Comparison of ENCODE assay signal across 8 cellular contexts in the genomic region with DNA sequence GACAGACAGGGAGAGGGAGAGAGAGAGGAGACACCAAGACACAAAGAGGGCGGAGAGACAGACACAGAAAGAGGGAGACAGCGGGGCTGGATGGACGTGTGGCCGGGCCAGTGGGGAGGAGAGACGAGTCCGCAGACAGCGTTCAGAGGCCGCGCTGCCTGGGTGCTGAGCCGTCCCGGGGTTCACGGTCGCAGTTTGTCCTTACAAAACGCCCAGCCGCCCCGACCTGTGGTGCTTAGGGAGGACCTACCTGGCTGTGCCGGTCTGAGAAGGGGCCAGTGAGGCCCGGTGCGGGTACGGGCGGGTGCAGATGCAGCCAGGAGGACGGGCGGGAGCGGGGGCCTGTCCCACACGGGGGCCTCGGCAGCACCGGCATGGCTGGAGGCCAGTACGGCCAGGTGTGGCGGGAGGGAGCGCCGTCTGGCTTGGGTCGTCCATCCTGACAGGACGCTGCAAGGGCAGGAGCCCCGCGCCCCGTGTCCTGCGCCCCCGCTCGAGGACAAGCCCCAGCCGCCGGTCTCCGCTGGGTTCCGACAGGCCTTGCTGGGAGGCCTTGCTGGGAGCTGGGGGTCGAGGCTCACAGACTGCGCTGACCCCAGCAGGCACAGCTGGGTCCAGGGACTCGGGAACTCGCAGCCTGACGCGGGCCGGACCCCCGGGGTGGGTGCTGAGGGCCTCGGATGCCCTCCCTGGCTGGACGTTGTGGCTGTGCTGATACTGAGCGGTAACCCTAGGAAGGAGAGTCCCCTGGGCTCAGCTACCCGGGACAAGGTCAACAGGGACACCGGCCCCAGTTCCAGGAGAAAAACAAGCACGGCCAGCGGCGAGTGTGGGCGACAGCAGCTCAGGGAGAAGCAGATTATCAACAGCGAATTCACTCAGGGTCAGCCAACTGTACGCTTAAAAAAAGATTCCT. TPM values are rescaled to one million over a fixed set of nuclear protein-coding genes. Genes with fewer than 3 reads are reported as not detected.
DNase-seq lines count a peak whose midpoint lies in the region; ATAC-seq, FAIRE-seq and TF ChIP-seq lines count a peak whose summit lies in the region.

No MANE protein-coding gene starts in this region.

- H3K9ac ChIP-seq in HepG2 (ENCODE audit: insufficient read depth, low read depth, low read length): peak overlapping the region; percentile 93

- intact Hi-C loops in HepG2 (cut with micrococcal nuclease; ENCODE audit: unreplicated experiment): no loop called here

- ATAC-seq in HepG2: peak; percentile 62

- no peak overlapping the region for H2AFZ ChIP-seq in HepG2 (ENCODE audit: low read length)

- H3K79me2 ChIP-seq in HepG2 (ENCODE audit: insufficient read depth, low read length): peaks cover 32% of the 10 kb centered on the region

- H3K27ac ChIP-seq in HEK293 (ENCODE audit: extremely low read depth, low read depth, low read length): no peak overlapping the region
- H3K27ac ChIP-seq in HepG2 (ENCODE audit: extremely low read length, insufficient read depth, low read length): peak overlapping the region; percentile 92
- H3K27ac ChIP-seq in temporal lobe (ENCODE audit: low read depth, low read length): peak overlapping the region; percentile 38

- TF ChIP-seq EP300 in HepG2 (IDR thresholded peaks at IDR 0.05; ENCODE audit: low read depth in 2 of 2, low read length in 2 of 2) (no peak), HepG2 (CRISPR knock-in tag; IDR thresholded peaks at IDR 0.05; ENCODE audit: borderline replicate concordance) (no peak)

- in situ Hi-C loops in HepG2 (cut with HindIII; ENCODE audit: extremely low pct_ligation_motif_present, low pct_unique_long_range_greater_than_20kb): no loop called here

- TF ChIP-seq CTCF in HEK293 (tag by site-specific recombination; IDR thresholded peaks at IDR 0.05) (no peak), choroid plexus epithelial cell (conservative IDR thresholded peaks at IDR 0.05; ENCODE audit: low read depth, low read length) (no peak), HepG2 (CRISPR knock-in tag; IDR thresholded peaks at IDR 0.05) (peak; percentile 18)

- no peaks in the 10 kb centered on the region for H3K27me3 ChIP-seq in HepG2 (ENCODE audit: control insufficient read depth in 1 of 2, insufficient read depth in 2 of 2, low read length in 2 of 2)

- peak overlapping the region; percentile 28; the same call in 1 of the 2 replicates for H3K4me3 ChIP-seq in HEK293 (ENCODE audit: low read depth, low read length)
- H3K4me3 ChIP-seq in choroid plexus epithelial cell (ENCODE audit: low read depth, low read length): peak overlapping the region; percentile 58
- peak overlapping the region; percentile 69 to 81 (median 76) for H3K4me3 ChIP-seq in HepG2 (replicated peaks in 1 of 3; ENCODE audit: insufficient read depth in 1 of 3, low read depth in 2 of 3, low read length in 3 of 3)

- TF ChIP-seq POLR2A in HepG2 (IDR thresholded peaks at IDR 0.05; ENCODE audit: insufficient read depth in 1 of 2, low read depth in 2 of 2, low read length in 2 of 2): peak in 1 of 2 experiments; percentile 42; a peak in 2 of 4 replicates

- CTCF ChIA-PET in HEK293 (lab: Yijun Ruan, JAX): interaction anchor here (0.7 kb wide), 1 partner anchor 641 kb away, joined by 5 read pairs; no protein-coding TSS in a partner anchor
- CTCF ChIA-PET in HepG2 (lab: Yijun Ruan, JAX; ENCODE audit: low intra/inter-chr PET ratio, low total read pairs): no interaction called here

- H3K36me3 ChIP-seq in HEK293 (ENCODE audit: control insufficient read depth in 2 of 2, insufficient read depth in 1 of 2, low read length in 2 of 2) (no peaks in the 10 kb centered on the region), HepG2 (replicated peaks in 1 of 2; ENCODE audit: control insufficient read depth in 1 of 2, insufficient read depth in 2 of 2, low read length in 2 of 2) (peaks cover 0 to 2% of the 10 kb centered on the region in 2 experiments; a peak in 2 of 5 replicates)

- no peaks in the 10 kb centered on the region for H4K20me1 ChIP-seq in HepG2 (ENCODE audit: insufficient read depth, low read length)

- H3K4me2 ChIP-seq in HepG2 (ENCODE audit: low read depth, low read length): peak overlapping the region; percentile 88

- WGBS in HepG2 (ENCODE audit: low lambda C conversion rate): 24% methylated on average over 17 of the region's 62 CpGs

- DNase-seq in DMS53 (lab: John Stamatoyannopoulos, UW) (peak; percentile 54), RPMI7951 (ENCODE audit: low read depth) (peak; percentile 1), choroid plexus epithelial cell (ENCODE audit: low read depth) (peak; percentile 67), HepG2 (ENCODE audit: low spot score) (peak; percentile 36), epidermal melanocyte (ENCODE audit: insufficient read length, low spot score) (no peak)
- no peak for DNase-seq in stimulated activated CD4-positive, alpha-beta T cell treated with anti-CD3 and anti-CD28 coated beads, Interleukin-2, amount 100 ng/mL, for 48 hours

- FAIRE-seq in HepG2 (lab: Jason Lieb, UNC): no peak

- TF ChIP-seq RAD21 in HepG2 (CRISPR knock-in tag; IDR thresholded peaks at IDR 0.05): 0 out of 2 replicates have a peak, but pooled peaks have one; percentile 16

- POLR2A ChIA-PET in HEK293 (lab: Yijun Ruan, JAX): interaction anchor here (0.8 kb wide), 1 partner anchor 23 kb away, joined by 3 read pairs; no protein-coding TSS in a partner anchor
- POLR2A ChIA-PET in HepG2 (lab: Yijun Ruan, JAX): interaction anchor here (0.8 to 2.1 kb wide), 4 partner anchors 26 to 56 kb away, joined by 3 to 18 read pairs (median 10); a partner anchor contains a TSS

- H3K4me1 ChIP-seq in HEK293 (ENCODE audit: control insufficient read depth, insufficient read depth, low read length): peaks cover 2% of the 10 kb centered on the region
- H3K4me1 ChIP-seq in HepG2 (ENCODE audit: insufficient read depth, low read length): peaks cover 87% of the 10 kb centered on the region

- no peaks in the 10 kb centered on the region for H3K9me3 ChIP-seq in HEK293 (ENCODE audit: control insufficient read depth, insufficient read depth, low read depth, low read length)
- H3K9me3 ChIP-seq in HepG2 (ENCODE audit: low read length): 0 out of 2 replicates have a peak, but pooled peaks cover 5% of the 10 kb centered on the region

- TSS peak; percentile 91 for BruUV-seq in HepG2 (replicated peaks; lab: Mats Ljungman, UMichigan)

RNA-seq across cellular contexts. Expression of a gene that starts 5.3 kb away (rescaled TPM):
- not detected in 2 replicates for total RNA-seq in RPMI7951 (2014; rRNA removed; shearing (Covaris generic))
- total RNA-seq in HepG2 (2016; rRNA removed; fragmentation: Illumina TruSeq; extraction: Trizol): 2.1 and 5.6 TPM in 2 replicates
- 0.20 and 0.35 TPM in 2 replicates for total RNA-seq in HepG2 (2016; cell fraction: cytosol; rRNA removed; fragmentation: Illumina TruSeq; extraction: Trizol; ENCODE audit: low read depth)
- total RNA-seq in HepG2 (2016; cell fraction: insoluble cytoplasmic fraction; rRNA removed; fragmentation: Illumina TruSeq; extraction: Trizol): 1.9 and 5.3 TPM in 2 replicates
- total RNA-seq in HepG2 (2016; cell fraction: membrane; rRNA removed; fragmentation: Illumina TruSeq; extraction: Trizol): 0.62 and 0.93 TPM in 2 replicates
- total RNA-seq in HepG2 (2016; cell fraction: nucleus; rRNA removed; fragmentation: Illumina TruSeq; extraction: Trizol): 3.0 and 4.0 TPM in 2 replicates
- polyA plus RNA-seq in HepG2 (2011; rRNA removed): 22.5 and 26.1 TPM in 2 replicates
- 14.4 and 16.0 TPM in 2 replicates for polyA plus RNA-seq in HepG2 (2011; cell fraction: cytosol; rRNA removed)
- 45.5 and 49.7 TPM in 2 replicates for polyA plus RNA-seq in HepG2 (2011; cell fraction: nucleus; rRNA removed)
- polyA plus RNA-seq in HepG2 (2012): 12.7 and 14.1 TPM in 2 replicates
- 0.23 and 0.67 TPM in 2 replicates for polyA plus RNA-seq in HepG2 (2016; cell fraction: cytosol; fragmentation: Illumina TruSeq; extraction: Trizol; ENCODE audit: low read depth)
- polyA plus RNA-seq in HepG2 (2016; cell fraction: insoluble cytoplasmic fraction; fragmentation: Illumina TruSeq; extraction: Trizol; ENCODE audit: low read depth): 1.6 and 2.1 TPM in 2 replicates
- polyA plus RNA-seq in HepG2 (2016; cell fraction: membrane; fragmentation: Illumina TruSeq; extraction: Trizol; ENCODE audit: low read depth): 0.70 and 0.93 TPM in 2 replicates
- polyA plus RNA-seq in HepG2 (2016; cell fraction: nucleus; fragmentation: Illumina TruSeq; extraction: Trizol; ENCODE audit: insufficient read depth, low read depth): 10.7 and 11.6 TPM in 2 replicates
- polyA minus RNA-seq in HepG2 (2011; rRNA and poly(A)+ RNA removed; ENCODE audit: low replicate concordance): 5.4 TPM in 1 of 2 replicates, not detected in the other
- 4.9 and 8.4 TPM in 2 replicates for polyA minus RNA-seq in HepG2 (2011; cell fraction: cytosol; rRNA and poly(A)+ RNA removed)
- polyA minus RNA-seq in HepG2 (2011; cell fraction: nucleus; rRNA and poly(A)+ RNA removed): 3.1 and 4.4 TPM in 2 replicates
- total RNA-seq in temporal lobe: not detected

RNA-seq across cellular contexts. Expression of a gene that starts 30.6 kb away (rescaled TPM):
- total RNA-seq in RPMI7951 (2014; rRNA removed; shearing (Covaris generic)): not detected in 2 replicates
- 19.9 and 58.4 TPM in 2 replicates for total RNA-seq in HepG2 (2016; rRNA removed; fragmentation: Illumina TruSeq; extraction: Trizol)
- total RNA-seq in HepG2 (2016; cell fraction: cytosol; rRNA removed; fragmentation: Illumina TruSeq; extraction: Trizol; ENCODE audit: low read depth): 11.2 and 12.3 TPM in 2 replicates
- 18.9 and 61.6 TPM in 2 replicates for total RNA-seq in HepG2 (2016; cell fraction: insoluble cytoplasmic fraction; rRNA removed; fragmentation: Illumina TruSeq; extraction: Trizol)
- 12.7 and 13.1 TPM in 2 replicates for total RNA-seq in HepG2 (2016; cell fraction: membrane; rRNA removed; fragmentation: Illumina TruSeq; extraction: Trizol)
- total RNA-seq in HepG2 (2016; cell fraction: nucleus; rRNA removed; fragmentation: Illumina TruSeq; extraction: Trizol): 43.8 and 53.5 TPM in 2 replicates
- polyA plus RNA-seq in HepG2 (2011; rRNA removed): 237 and 317 TPM in 2 replicates
- polyA plus RNA-seq in HepG2 (2011; cell fraction: cytosol; rRNA removed): 277 and 280 TPM in 2 replicates
- polyA plus RNA-seq in HepG2 (2011; cell fraction: nucleus; rRNA removed): 231 and 240 TPM in 2 replicates
- polyA plus RNA-seq in HepG2 (2012): 150 and 219 TPM in 2 replicates
- 11.6 and 13.0 TPM in 2 replicates for polyA plus RNA-seq in HepG2 (2016; cell fraction: cytosol; fragmentation: Illumina TruSeq; extraction: Trizol; ENCODE audit: low read depth)
- 18.4 and 19.4 TPM in 2 replicates for polyA plus RNA-seq in HepG2 (2016; cell fraction: insoluble cytoplasmic fraction; fragmentation: Illumina TruSeq; extraction: Trizol; ENCODE audit: low read depth)
- 10.3 and 10.6 TPM in 2 replicates for polyA plus RNA-seq in HepG2 (2016; cell fraction: membrane; fragmentation: Illumina TruSeq; extraction: Trizol; ENCODE audit: low read depth)
- 82.4 and 83.6 TPM in 2 replicates for polyA plus RNA-seq in HepG2 (2016; cell fraction: nucleus; fragmentation: Illumina TruSeq; extraction: Trizol; ENCODE audit: insufficient read depth, low read depth)
- 117 TPM in 1 of 2 replicates, not detected in the other for polyA minus RNA-seq in HepG2 (2011; rRNA and poly(A)+ RNA removed; ENCODE audit: low replicate concordance)
- polyA minus RNA-seq in HepG2 (2011; cell fraction: cytosol; rRNA and poly(A)+ RNA removed): 61.5 and 79.5 TPM in 2 replicates
- polyA minus RNA-seq in HepG2 (2011; cell fraction: nucleus; rRNA and poly(A)+ RNA removed): 44.3 and 53.6 TPM in 2 replicates
- 0.74 TPM for total RNA-seq in temporal lobe

RNA-seq across cellular contexts. Expression of a gene that starts 47.6 kb away (rescaled TPM):
- total RNA-seq in RPMI7951 (2014; rRNA removed; shearing (Covaris generic)): not detected in 2 replicates
- total RNA-seq in HepG2 (2016; rRNA removed; fragmentation: Illumina TruSeq; extraction: Trizol) (7.2 and 12.6 TPM in 2 replicates), temporal lobe (0.49 TPM)
- total RNA-seq in HepG2 (2016; cell fraction: cytosol; rRNA removed; fragmentation: Illumina TruSeq; extraction: Trizol; ENCODE audit: low read depth): 0.61 and 0.71 TPM in 2 replicates
- total RNA-seq in HepG2 (2016; cell fraction: insoluble cytoplasmic fraction; rRNA removed; fragmentation: Illumina TruSeq; extraction: Trizol): 6.7 and 12.9 TPM in 2 replicates
- total RNA-seq in HepG2 (2016; cell fraction: membrane; rRNA removed; fragmentation: Illumina TruSeq; extraction: Trizol): 1.9 and 2.2 TPM in 2 replicates
- total RNA-seq in HepG2 (2016; cell fraction: nucleus; rRNA removed; fragmentation: Illumina TruSeq; extraction: Trizol): 10.3 and 10.6 TPM in 2 replicates
- polyA plus RNA-seq in HepG2 (2011; rRNA removed): 26.5 and 39.9 TPM in 2 replicates
- 21.7 and 26.2 TPM in 2 replicates for polyA plus RNA-seq in HepG2 (2011; cell fraction: cytosol; rRNA removed)
- 105 and 121 TPM in 2 replicates for polyA plus RNA-seq in HepG2 (2011; cell fraction: nucleus; rRNA removed)
- polyA plus RNA-seq in HepG2 (2012): 45.9 and 52.4 TPM in 2 replicates
- 0.51 and 0.52 TPM in 2 replicates for polyA plus RNA-seq in HepG2 (2016; cell fraction: cytosol; fragmentation: Illumina TruSeq; extraction: Trizol; ENCODE audit: low read depth)
- polyA plus RNA-seq in HepG2 (2016; cell fraction: insoluble cytoplasmic fraction; fragmentation: Illumina TruSeq; extraction: Trizol; ENCODE audit: low read depth): 7.0 and 7.3 TPM in 2 replicates
- 1.1 and 1.6 TPM in 2 replicates for polyA plus RNA-seq in HepG2 (2016; cell fraction: membrane; fragmentation: Illumina TruSeq; extraction: Trizol; ENCODE audit: low read depth)
- 23.6 and 26.7 TPM in 2 replicates for polyA plus RNA-seq in HepG2 (2016; cell fraction: nucleus; fragmentation: Illumina TruSeq; extraction: Trizol; ENCODE audit: insufficient read depth, low read depth)
- polyA minus RNA-seq in HepG2 (2011; rRNA and poly(A)+ RNA removed; ENCODE audit: low replicate concordance): 43.0 TPM in 1 of 2 replicates, not detected in the other
- 8.7 and 12.9 TPM in 2 replicates for polyA minus RNA-seq in HepG2 (2011; cell fraction: cytosol; rRNA and poly(A)+ RNA removed)
- polyA minus RNA-seq in HepG2 (2011; cell fraction: nucleus; rRNA and poly(A)+ RNA removed): 14.7 and 15.7 TPM in 2 replicates

RNA-seq across cellular contexts. Expression of a gene that starts 55.3 kb away (rescaled TPM):
- total RNA-seq in RPMI7951 (2014; rRNA removed; shearing (Covaris generic)): 50.4 and 55.3 TPM in 2 replicates
- total RNA-seq in HepG2 (2016; rRNA removed; fragmentation: Illumina TruSeq; extraction: Trizol) (65.0 and 76.4 TPM in 2 replicates), temporal lobe (35.9 TPM)
- 16.3 and 17.9 TPM in 2 replicates for total RNA-seq in HepG2 (2016; cell fraction: cytosol; rRNA removed; fragmentation: Illumina TruSeq; extraction: Trizol; ENCODE audit: low read depth)
- total RNA-seq in HepG2 (2016; cell fraction: insoluble cytoplasmic fraction; rRNA removed; fragmentation: Illumina TruSeq; extraction: Trizol): 67.6 and 78.5 TPM in 2 replicates
- total RNA-seq in HepG2 (2016; cell fraction: membrane; rRNA removed; fragmentation: Illumina TruSeq; extraction: Trizol): 25.4 and 26.5 TPM in 2 replicates
- 58.5 and 66.9 TPM in 2 replicates for total RNA-seq in HepG2 (2016; cell fraction: nucleus; rRNA removed; fragmentation: Illumina TruSeq; extraction: Trizol)
- 104 and 111 TPM in 2 replicates for polyA plus RNA-seq in HepG2 (2011; rRNA removed)
- polyA plus RNA-seq in HepG2 (2011; cell fraction: cytosol; rRNA removed): 47.7 and 57.2 TPM in 2 replicates
- 185 and 190 TPM in 2 replicates for polyA plus RNA-seq in HepG2 (2011; cell fraction: nucleus; rRNA removed)
- polyA plus RNA-seq in HepG2 (2012): 56.8 and 63.4 TPM in 2 replicates
- 9.0 and 9.1 TPM in 2 replicates for polyA plus RNA-seq in HepG2 (2016; cell fraction: cytosol; fragmentation: Illumina TruSeq; extraction: Trizol; ENCODE audit: low read depth)
- polyA plus RNA-seq in HepG2 (2016; cell fraction: insoluble cytoplasmic fraction; fragmentation: Illumina TruSeq; extraction: Trizol; ENCODE audit: low read depth): 68.7 and 72.7 TPM in 2 replicates
- polyA plus RNA-seq in HepG2 (2016; cell fraction: membrane; fragmentation: Illumina TruSeq; extraction: Trizol; ENCODE audit: low read depth): 14.2 and 15.6 TPM in 2 replicates
- 89.2 and 96.9 TPM in 2 replicates for polyA plus RNA-seq in HepG2 (2016; cell fraction: nucleus; fragmentation: Illumina TruSeq; extraction: Trizol; ENCODE audit: insufficient read depth, low read depth)
- 52.5 and 174 TPM in 2 replicates for polyA minus RNA-seq in HepG2 (2011; rRNA and poly(A)+ RNA removed; ENCODE audit: low replicate concordance)
- polyA minus RNA-seq in HepG2 (2011; cell fraction: cytosol; rRNA and poly(A)+ RNA removed): 23.5 and 34.0 TPM in 2 replicates
- 161 and 207 TPM in 2 replicates for polyA minus RNA-seq in HepG2 (2011; cell fraction: nucleus; rRNA and poly(A)+ RNA removed)

RNA-seq across cellular contexts. Expression of a gene that starts 56.3 kb away (rescaled TPM):
- 69.4 and 72.4 TPM in 2 replicates for total RNA-seq in RPMI7951 (2014; rRNA removed; shearing (Covaris generic))
- total RNA-seq in HepG2 (2016; rRNA removed; fragmentation: Illumina TruSeq; extraction: Trizol) (75.3 and 95.5 TPM in 2 replicates), temporal lobe (59.3 TPM)
- total RNA-seq in HepG2 (2016; cell fraction: cytosol; rRNA removed; fragmentation: Illumina TruSeq; extraction: Trizol; ENCODE audit: low read depth): 28.8 and 32.0 TPM in 2 replicates
- total RNA-seq in HepG2 (2016; cell fraction: insoluble cytoplasmic fraction; rRNA removed; fragmentation: Illumina TruSeq; extraction: Trizol): 69.1 and 83.4 TPM in 2 replicates
- total RNA-seq in HepG2 (2016; cell fraction: membrane; rRNA removed; fragmentation: Illumina TruSeq; extraction: Trizol): 51.1 and 52.1 TPM in 2 replicates
- total RNA-seq in HepG2 (2016; cell fraction: nucleus; rRNA removed; fragmentation: Illumina TruSeq; extraction: Trizol): 55.3 and 56.2 TPM in 2 replicates
- 51.2 and 60.8 TPM in 2 replicates for polyA plus RNA-seq in HepG2 (2011; rRNA removed)
- polyA plus RNA-seq in HepG2 (2011; cell fraction: cytosol; rRNA removed): 42.4 and 43.4 TPM in 2 replicates
- 121 and 126 TPM in 2 replicates for polyA plus RNA-seq in HepG2 (2011; cell fraction: nucleus; rRNA removed)
- 72.5 and 74.5 TPM in 2 replicates for polyA plus RNA-seq in HepG2 (2012)
- polyA plus RNA-seq in HepG2 (2016; cell fraction: cytosol; fragmentation: Illumina TruSeq; extraction: Trizol; ENCODE audit: low read depth): 28.6 and 31.9 TPM in 2 replicates
- 70.4 and 80.3 TPM in 2 replicates for polyA plus RNA-seq in HepG2 (2016; cell fraction: insoluble cytoplasmic fraction; fragmentation: Illumina TruSeq; extraction: Trizol; ENCODE audit: low read depth)
- polyA plus RNA-seq in HepG2 (2016; cell fraction: membrane; fragmentation: Illumina TruSeq; extraction: Trizol; ENCODE audit: low read depth): 28.8 and 29.9 TPM in 2 replicates
- polyA plus RNA-seq in HepG2 (2016; cell fraction: nucleus; fragmentation: Illumina TruSeq; extraction: Trizol; ENCODE audit: insufficient read depth, low read depth): 99.2 and 101 TPM in 2 replicates
- polyA minus RNA-seq in HepG2 (2011; rRNA and poly(A)+ RNA removed; ENCODE audit: low replicate concordance): 93.3 and 188 TPM in 2 replicates
- 29.4 and 37.2 TPM in 2 replicates for polyA minus RNA-seq in HepG2 (2011; cell fraction: cytosol; rRNA and poly(A)+ RNA removed)
- 74.4 and 75.7 TPM in 2 replicates for polyA minus RNA-seq in HepG2 (2011; cell fraction: nucleus; rRNA and poly(A)+ RNA removed)

Comparison
In these comparisons a context has a peak if more than half of its experiments do, and no peak if none do; other contexts are left out.
1. DNase-seq: peak in DMS53 (single experiment), RPMI7951 (single experiment), choroid plexus epithelial cell (single experiment) and HepG2 (single experiment); none in epidermal melanocyte (single experiment) and stimulated activated CD4-positive, alpha-beta T cell treated with anti-CD3 and anti-CD28 coated beads, Interleukin-2, amount 100 ng/mL, for 48 hours (0 of 2).
2. Peak in every context shown above with its lines, with median percentiles within 50 percentile points of each other: H3K4me3 ChIP-seq.